Comparison of ENCODE assay signal across 22 cellular contexts in genomic region chr12:6782119-6782518, GRCh38. TPM values are rescaled to one million over a fixed set of nuclear protein-coding genes. Genes with fewer than 3 reads are reported as not detected.
A peak's percentile ranks its signal among the peaks of the same experiment; 100 is the strongest.
DNase-seq lines count a peak whose midpoint lies in the region; ATAC-seq, FAIRE-seq and TF ChIP-seq lines count a peak whose summit lies in the region.
"Had no signal": no experiment of that assay in that cellular context is flagged by ENCODE, and none has a peak within 500 bp of the region (broad histone marks: within the 10 kb centered on the region; RNA-seq: fewer than 3 reads in every experiment).

No MANE protein-coding gene starts in this region.

- no peak overlapping the region for H3K9ac ChIP-seq in OCI-LY3 (ENCODE audit: low read length)
- H3K9ac ChIP-seq in K562 (ENCODE audit: insufficient read depth in 1 of 2, low read depth in 2 of 2, low read length in 2 of 2): peak overlapping the region in 1 of 2 experiments; percentile 33; a peak in 2 of 4 replicates

- H3K4me1 Mint-ChIP-seq in natural killer cell treated with Interleukin-12 subunit alpha and Interleukin-12 subunit beta and Interleukin-15 and Interleukin-18, amount 100 ng/mL, for 72 hours (ENCODE audit: low read depth in 2 of 2): peaks cover 12 to 24% of the 10 kb centered on the region in 2 donors
- peaks cover 12 to 13% of the 10 kb centered on the region in 2 donors for H3K4me1 Mint-ChIP-seq in natural killer cell

- H3K36me3 Mint-ChIP-seq in natural killer cell treated with Interleukin-12 subunit alpha and Interleukin-12 subunit beta and Interleukin-15 and Interleukin-18, amount 100 ng/mL, for 72 hours: no peaks in the 10 kb centered on the region
- no peaks in the 10 kb centered on the region for H3K36me3 Mint-ChIP-seq in natural killer cell
- H3K36me3 Mint-ChIP-seq: memory B cell had no signal

- no peaks in the 10 kb centered on the region for H3K36me3 ChIP-seq in OCI-LY3 (replicated peaks; ENCODE audit: low read depth, low read length)
- no peaks in the 10 kb centered on the region for H3K36me3 ChIP-seq in K562 (ENCODE audit: control insufficient read depth, insufficient read depth, low read length)
- no peaks in the 10 kb centered on the region for H3K36me3 ChIP-seq in sigmoid colon
- H3K36me3 ChIP-seq in transverse colon: no peaks in the 10 kb centered on the region
- H3K36me3 ChIP-seq: tibial nerve had no signal

- H3K79me2 ChIP-seq in OCI-LY3 (ENCODE audit: low read length): no peaks in the 10 kb centered on the region
- H3K79me2 ChIP-seq in K562 (ENCODE audit: control insufficient read depth, insufficient read depth, low read length): no peaks in the 10 kb centered on the region

- 23% methylated on average over 6 of the region's 6 CpGs for WGBS in K562 (ENCODE audit: insufficient coverage, low coverage, missing lambda C conversion rate)
- 78 to 84% methylated on average over 6 of the region's 6 CpGs for WGBS in sigmoid colon, 2 donors
- 77 to 100% methylated on average over 1 to 6 of the region's 6 CpGs for WGBS in transverse colon (ENCODE audit: low coverage in 1 of 2), 2 donors

- no peak for TF ChIP-seq RAD21 in K562 (CRISPR knock-in tag; conservative IDR thresholded peaks at IDR 0.05 in 1 of 2, IDR thresholded peaks at IDR 0.05 in 1 of 2)

- TF ChIP-seq EP300 in K562 (IDR thresholded peaks at IDR 0.05; ENCODE audit: low read length): no peak
- no peak for TF ChIP-seq EP300 in sigmoid colon (IDR thresholded peaks at IDR 0.05)
- TF ChIP-seq EP300 in transverse colon (IDR thresholded peaks at IDR 0.05; ENCODE audit: low read depth): no peak

- intact Hi-C loops in natural killer cell (cut with micrococcal nuclease): no loop called here
- intact Hi-C loops in K562 (cut with micrococcal nuclease): no loop called here
- intact Hi-C loops in sigmoid colon (cut with DNase I): no loop called here
- intact Hi-C loops in transverse colon (cut with DNase I; ENCODE audit: low total_unique reads): loop anchor here (5.0 kb wide), 1 partner anchor 35 kb away; no protein-coding TSS in a partner anchor

- H3K4me1 ChIP-seq in OCI-LY3 (ENCODE audit: low read length): peaks cover 21% of the 10 kb centered on the region
- peaks cover 9 to 18% of the 10 kb centered on the region in 2 experiments; a peak in 4 of 5 replicates for H3K4me1 ChIP-seq in K562 (replicated peaks in 1 of 2; ENCODE audit: control insufficient read depth in 2 of 2, insufficient read depth in 2 of 2, low read length in 2 of 2)
- H3K4me1 ChIP-seq in sigmoid colon: peaks cover 0 to 22% (median 19%) of the 10 kb centered on the region in 4 donors
- H3K4me1 ChIP-seq in transverse colon: peaks cover 4 to 25% (median 8%) of the 10 kb centered on the region in 4 donors

- 0 out of 2 replicates have a peak overlapping the region, but pooled peaks have one; percentile 19 for H2AFZ ChIP-seq in OCI-LY3 (ENCODE audit: low read depth, low read length)
- peak overlapping the region; percentile 68 for H2AFZ ChIP-seq in K562 (ENCODE audit: low read depth, low read length)

- POLR2A ChIA-PET in K562 (lab: Yijun Ruan, JAX): interaction anchor here (0.6 to 1.7 kb wide), 4 partner anchors 10 to 102 kb away, joined by 3 to 5 read pairs (median 3); partner anchors contain the start of gene LAG3

- no peaks in the 10 kb centered on the region for H3K9me3 ChIP-seq in OCI-LY3 (ENCODE audit: insufficient read depth, low read length)
- H3K9me3 ChIP-seq in K562 (replicated peaks; ENCODE audit: control insufficient read depth, insufficient read depth, low read depth, low read length): no peaks in the 10 kb centered on the region
- H3K9me3 ChIP-seq in sigmoid colon: no peaks in the 10 kb centered on the region
- no peaks in the 10 kb centered on the region for H3K9me3 ChIP-seq in transverse colon
- H3K9me3 ChIP-seq: tibial nerve had no signal

- H3K27ac Mint-ChIP-seq in natural killer cell treated with Interleukin-12 subunit alpha and Interleukin-12 subunit beta and Interleukin-15 and Interleukin-18, amount 100 ng/mL, for 72 hours: no peak overlapping the region
- H3K27ac Mint-ChIP-seq in natural killer cell: no peak overlapping the region
- H3K27ac Mint-ChIP-seq: memory B cell; T-helper 2 cell treated with Interferon-gamma antibody and Interleukin-4, amounts not matched to agents 5 μg/mL and 100 μg/mL, for 36 hours had no signal

- CTCF ChIA-PET in K562 (lab: Yijun Ruan, JAX; ENCODE audit: low intra/inter-chr PET ratio): no interaction called here

- H3K4me3 ChIP-seq in OCI-LY3 (ENCODE audit: low read length): no peak overlapping the region
- no peak overlapping the region for H3K4me3 ChIP-seq in K562
- no peak overlapping the region for H3K4me3 ChIP-seq in sigmoid colon
- H3K4me3 ChIP-seq in transverse colon: no peak overlapping the region
- H3K4me3 ChIP-seq: SK-N-MC, tibial nerve had no signal

- BruUV-seq in K562 (replicated peaks; lab: Mats Ljungman, UMichigan): no TSS peak

- H3K27me3 ChIP-seq in OCI-LY3 (ENCODE audit: low read depth, low read length) (peaks cover 11% of the 10 kb centered on the region), K562 (ENCODE audit: control insufficient read depth in 2 of 2, insufficient read depth in 2 of 2, low read length in 2 of 2) (no peaks in the 10 kb centered on the region), sigmoid colon (no peaks in the 10 kb centered on the region), transverse colon (no peaks in the 10 kb centered on the region)
- H3K27me3 ChIP-seq: tibial nerve had no signal

- H3K27me3 Mint-ChIP-seq in natural killer cell treated with Interleukin-12 subunit alpha and Interleukin-12 subunit beta and Interleukin-15 and Interleukin-18, amount 100 ng/mL, for 72 hours: peaks cover 9 to 18% of the 10 kb centered on the region in 2 donors
- peaks cover 19 to 20% of the 10 kb centered on the region in 2 donors for H3K27me3 Mint-ChIP-seq in natural killer cell (ENCODE audit: low read depth in 2 of 2)

- in situ Hi-C loops in K562 (cut with MboI): no loop called here
- in situ Hi-C loops in transverse colon (cut with MboI; ENCODE audit: low pct_ligation_motif_present in 1 of 4, low pct_unique_long_range_greater_than_20kb in 1 of 4, low sequenced_read_pairs in 3 of 4): no loop called here

- H3K27ac ChIP-seq in OCI-LY3 (ENCODE audit: low read length): no peak overlapping the region
- H3K27ac ChIP-seq in K562 (ENCODE audit: extremely low read depth, low read depth, low read length): no peak overlapping the region
- no peak overlapping the region for H3K27ac ChIP-seq in sigmoid colon
- H3K27ac ChIP-seq in transverse colon: no peak overlapping the region
- H3K27ac ChIP-seq: C4-2B, SK-N-MC, tibial nerve, VCaP had no signal

- no peak overlapping the region for H3K4me2 ChIP-seq in OCI-LY3 (ENCODE audit: low read length)
- no peak overlapping the region for H3K4me2 ChIP-seq in K562 (ENCODE audit: insufficient read depth, low read length)

- no peak for FAIRE-seq in K562 (lab: Jason Lieb, UNC)
- FAIRE-seq: D721Med had no signal

- TF ChIP-seq POLR2A in K562 (conservative IDR thresholded peaks at IDR 0.05) (no peak), sigmoid colon (IDR thresholded peaks at IDR 0.05) (no peak), transverse colon (IDR thresholded peaks at IDR 0.05) (no peak)

- H4K20me1 ChIP-seq in OCI-LY3 (ENCODE audit: insufficient read depth, low read length) (no peaks in the 10 kb centered on the region), K562 (replicated peaks; ENCODE audit: control insufficient read depth, insufficient read depth, low read length) (no peaks in the 10 kb centered on the region)

- no peak overlapping the region for H3K4me3 Mint-ChIP-seq in natural killer cell treated with Interleukin-12 subunit alpha and Interleukin-12 subunit beta and Interleukin-15 and Interleukin-18, amount 100 ng/mL, for 72 hours
- H3K4me3 Mint-ChIP-seq in natural killer cell: no peak overlapping the region
- H3K4me3 Mint-ChIP-seq: memory B cell; T-helper 2 cell treated with Interferon-gamma antibody and Interleukin-4, amounts not matched to agents 5 μg/mL and 100 μg/mL, for 36 hours had no signal

- H3K9me3 Mint-ChIP-seq in natural killer cell treated with Interleukin-12 subunit alpha and Interleukin-12 subunit beta and Interleukin-15 and Interleukin-18, amount 100 ng/mL, for 72 hours: no peaks in the 10 kb centered on the region
- H3K9me3 Mint-ChIP-seq in natural killer cell: no peaks in the 10 kb centered on the region
- H3K9me3 Mint-ChIP-seq: memory B cell; T-helper 2 cell treated with Interferon-gamma antibody and Interleukin-4, amounts not matched to agents 5 μg/mL and 100 μg/mL, for 36 hours had no signal

- no peaks in the 10 kb centered on the region for H3K9me1 ChIP-seq in K562 (ENCODE audit: control insufficient read depth, insufficient read depth, low read length)

- no peak for ATAC-seq in natural killer cell treated with Interleukin-12 subunit alpha and Interleukin-12 subunit beta and Interleukin-15 and Interleukin-18, amount 100 ng/mL, for 72 hours
- ATAC-seq in natural killer cell (no peak), K562 (no peak), GM18909 (IDR thresholded peaks at IDR 0.05; ENCODE audit: poor library complexity, unreplicated experiment) (no peak)

- TF ChIP-seq CTCF in natural killer cell (IDR thresholded peaks at IDR 0.05) (no peak), OCI-LY3 (IDR thresholded peaks at IDR 0.05; ENCODE audit: low read depth, low read length) (no peak), K562 (IDR thresholded peaks at IDR 0.05 in 2 of 3, conservative IDR thresholded peaks at IDR 0.05 in 1 of 3; ENCODE audit: insufficient read depth in 2 of 3, low read depth in 1 of 3, low read length in 3 of 3) (no peak), sigmoid colon (IDR thresholded peaks at IDR 0.05) (no peak), transverse colon (IDR thresholded peaks at IDR 0.05) (no peak)

- DNase-seq in natural killer cell treated with Interleukin-12 subunit alpha and Interleukin-12 subunit beta and Interleukin-15 and Interleukin-18, amount 100 ng/mL, for 72 hours (ENCODE audit: low spot score): peak; percentile 40
- DNase-seq in natural killer cell: no peak
- DNase-seq in K562 (ENCODE audit: extremely low read depth in 1 of 4, low spot score in 3 of 4): no peak
- DNase-seq in sigmoid colon: no peak
- DNase-seq in transverse colon: no peak
- DNase-seq: activated gamma-delta T cell treated with Interleukin-2 at 50 U/mL for 16 hours, amniotic stem cell, NCI-H1048, NCI-H1694 treated with DMSO at 0.1 percent for 48 hours had no signal

RNA-seq across cellular contexts. Expression of gene CD4, which starts 7.2 kb away (rescaled TPM):
- total RNA-seq in natural killer cell treated with Interleukin-12 subunit alpha and Interleukin-12 subunit beta and Interleukin-15 and Interleukin-18, amount 100 ng/mL, for 72 hours: 1 to 10 TPM in 1 of 2 donors, under 1 TPM in 1; 0.43 to 5.4 TPM
- total RNA-seq in natural killer cell: 10 to 100 TPM in 1 of 3 donors, 1 to 10 TPM in 2; 8.5 to 10.1 (median 9.8) TPM
- not detected in 2 replicates for total RNA-seq in K562 (2011; cell fraction: chromatin; rRNA removed; ENCODE audit: low replicate concordance)
- total RNA-seq in K562 (2011; cell fraction: nucleolus; rRNA removed): not detected in 2 replicates
- total RNA-seq in K562 (2011; cell fraction: nucleoplasm; rRNA removed): not detected in 2 replicates
- not detected in 2 replicates for total RNA-seq in K562 (2014; rRNA removed)
- total RNA-seq in K562 (2014; rRNA removed; fragmentation: Illumina TruSeq; extraction: Trizol): not detected in 2 replicates
- total RNA-seq in K562 (2015; rRNA removed; fragmentation: Illumina TruSeq; extraction: Trizol): 0.07 and 0.08 TPM in 2 replicates
- total RNA-seq in K562 (2021): 0.27 and 0.31 TPM in 2 replicates
- 0.04 TPM in 1 of 2 replicates, not detected in the other for polyA plus RNA-seq in K562 (2011; rRNA removed)
- 0.01 TPM in 1 of 2 replicates, not detected in the other for polyA plus RNA-seq in K562 (2011; cell fraction: cytosol; rRNA removed)
- 0.06 TPM in 1 of 2 replicates, not detected in the other for polyA plus RNA-seq in K562 (2011; cell fraction: nucleus; rRNA removed)
- polyA plus RNA-seq in K562 (2012): 0.22 and 0.29 TPM in 2 replicates
- polyA plus RNA-seq in K562 (2014; fragmentation: Illumina TruSeq; extraction: Trizol): 0.06 and 0.10 TPM in 2 replicates
- polyA plus RNA-seq in K562 (2014; fragmentation: Nextera tagmentation; extraction: Ambion mirVana): under 1 TPM in 1 of 2 experiments, not detected in 1; 0.06 TPM
- 0.11 TPM in 1 of 2 replicates, not detected in the other for polyA plus RNA-seq in K562 (2014; rRNA removed)
- not detected in 2 replicates for polyA minus RNA-seq in K562 (2011; rRNA and poly(A)+ RNA removed)
- polyA minus RNA-seq in K562 (2011; cell fraction: cytosol; rRNA and poly(A)+ RNA removed): not detected in 2 replicates
- polyA minus RNA-seq in K562 (2011; cell fraction: nucleus; rRNA and poly(A)+ RNA removed): not detected in 2 replicates
- 10 to 100 TPM in 3 of 4 donors, 1 to 10 TPM in 1; 2.5 to 12.8 (median 11.5) TPM for total RNA-seq in sigmoid colon
- 10 to 100 TPM in 2 of 3 donors, 1 to 10 TPM in 1; 4.8 to 29.7 (median 26.6) TPM for polyA plus RNA-seq in sigmoid colon
- 1 to 10 TPM in 3 of 4 donors, under 1 TPM in 1; 1.00 to 7.9 (median 2.8) TPM for total RNA-seq in transverse colon
- total RNA-seq: Daoy, myocyte, NCI-H460 had no signal

RNA-seq across cellular contexts. Expression of gene LAG3, which starts 9.8 kb away (rescaled TPM):
- total RNA-seq in natural killer cell treated with Interleukin-12 subunit alpha and Interleukin-12 subunit beta and Interleukin-15 and Interleukin-18, amount 100 ng/mL, for 72 hours: 100 to 1,000 TPM in 1 of 2 donors, 10 to 100 TPM in 1; 78.2 to 365 TPM
- total RNA-seq in natural killer cell (1 to 10 TPM in 1 of 3 donors, under 1 TPM in 2; 0.36 to 7.6 (median 0.78) TPM), K562 (2014; rRNA removed) (0.09 TPM in 1 of 2 replicates, not detected in the other), K562 (2014; rRNA removed; fragmentation: Illumina TruSeq; extraction: Trizol) (0.22 TPM in 1 of 2 replicates, not detected in the other), K562 (2015; rRNA removed; fragmentation: Illumina TruSeq; extraction: Trizol) (0.08 and 0.18 TPM in 2 replicates), K562 (2021) (0.60 and 0.66 TPM in 2 replicates), sigmoid colon (1 to 10 TPM; 1.4 to 6.9 (median 3.0) TPM), transverse colon (1 to 10 TPM in 1 of 4 donors, under 1 TPM in 1, not detected in 2; 0.68 to 1.4 TPM)
- 0.97 and 5.8 TPM in 2 replicates for total RNA-seq in K562 (2011; cell fraction: chromatin; rRNA removed; ENCODE audit: low replicate concordance)
- total RNA-seq in K562 (2011; cell fraction: nucleolus; rRNA removed): 2.1 and 2.2 TPM in 2 replicates
- 2.3 and 2.7 TPM in 2 replicates for total RNA-seq in K562 (2011; cell fraction: nucleoplasm; rRNA removed)
- polyA plus RNA-seq in K562 (2011; rRNA removed) (0.10 and 0.19 TPM in 2 replicates), K562 (2014; fragmentation: Illumina TruSeq; extraction: Trizol) (0.09 and 0.22 TPM in 2 replicates), K562 (2014; fragmentation: Nextera tagmentation; extraction: Ambion mirVana) (under 1 TPM in 1 of 2 experiments, not detected in 1; 0.07 TPM), K562 (2014; rRNA removed) (0.07 and 0.74 TPM in 2 replicates), sigmoid colon (1 to 10 TPM in 2 of 3 donors, under 1 TPM in 1; 0.60 to 4.2 (median 1.4) TPM)
- 0.06 and 0.07 TPM in 2 replicates for polyA plus RNA-seq in K562 (2011; cell fraction: cytosol; rRNA removed)
- 1.2 and 2.7 TPM in 2 replicates for polyA plus RNA-seq in K562 (2011; cell fraction: nucleus; rRNA removed)
- 0.27 and 0.53 TPM in 2 replicates for polyA plus RNA-seq in K562 (2012)
- not detected in 2 replicates for polyA minus RNA-seq in K562 (2011; rRNA and poly(A)+ RNA removed)
- polyA minus RNA-seq in K562 (2011; cell fraction: cytosol; rRNA and poly(A)+ RNA removed): not detected in 2 replicates
- 0.27 and 0.44 TPM in 2 replicates for polyA minus RNA-seq in K562 (2011; cell fraction: nucleus; rRNA and poly(A)+ RNA removed)
- total RNA-seq: Daoy, myocyte, skeletal muscle tissue had no signal

RNA-seq across cellular contexts. Expression of gene PTMS, which starts 16.0 kb away (rescaled TPM):
- 10 to 100 TPM; 50.4 to 93.8 TPM for total RNA-seq in natural killer cell treated with Interleukin-12 subunit alpha and Interleukin-12 subunit beta and Interleukin-15 and Interleukin-18, amount 100 ng/mL, for 72 hours
- total RNA-seq in natural killer cell (10 to 100 TPM in 1 of 3 donors, 1 to 10 TPM in 2; 2.3 to 33.2 (median 2.8) TPM), K562 (2014; rRNA removed) (78.5 and 91.4 TPM in 2 replicates), K562 (2014; rRNA removed; fragmentation: Illumina TruSeq; extraction: Trizol) (73.6 and 84.1 TPM in 2 replicates), K562 (2015; rRNA removed; fragmentation: Illumina TruSeq; extraction: Trizol) (97.7 and 108 TPM in 2 replicates), K562 (2021) (277 and 287 TPM in 2 replicates), sigmoid colon (100 to 1,000 TPM; 196 to 392 (median 255) TPM), transverse colon (100 to 1,000 TPM in 1 of 4 donors, 10 to 100 TPM in 3; 64.0 to 124 (median 83.9) TPM)
- 29.6 and 36.7 TPM in 2 replicates for total RNA-seq in K562 (2011; cell fraction: chromatin; rRNA removed; ENCODE audit: low replicate concordance)
- total RNA-seq in K562 (2011; cell fraction: nucleolus; rRNA removed): 32.1 and 32.4 TPM in 2 replicates
- 48.1 and 64.1 TPM in 2 replicates for total RNA-seq in K562 (2011; cell fraction: nucleoplasm; rRNA removed)
- polyA plus RNA-seq in K562 (2011; rRNA removed) (64.1 and 92.5 TPM in 2 replicates), K562 (2014; fragmentation: Illumina TruSeq; extraction: Trizol) (282 and 386 TPM in 2 replicates), K562 (2014; fragmentation: Nextera tagmentation; extraction: Ambion mirVana) (1 to 10 TPM; 5.1 to 5.2 TPM), K562 (2014; rRNA removed) (187 and 235 TPM in 2 replicates), sigmoid colon (100 to 1,000 TPM in 2 of 3 donors, 10 to 100 TPM in 1; 93.2 to 198 (median 174) TPM)
- polyA plus RNA-seq in K562 (2011; cell fraction: cytosol; rRNA removed): 255 TPM in 2 replicates
- polyA plus RNA-seq in K562 (2011; cell fraction: nucleus; rRNA removed): 81.6 and 109 TPM in 2 replicates
- 220 and 306 TPM in 2 replicates for polyA plus RNA-seq in K562 (2012)
- 29.8 TPM in 2 replicates for polyA minus RNA-seq in K562 (2011; rRNA and poly(A)+ RNA removed)
- polyA minus RNA-seq in K562 (2011; cell fraction: cytosol; rRNA and poly(A)+ RNA removed): 52.4 and 55.3 TPM in 2 replicates
- 11.6 and 12.6 TPM in 2 replicates for polyA minus RNA-seq in K562 (2011; cell fraction: nucleus; rRNA and poly(A)+ RNA removed)

RNA-seq across cellular contexts. Expression of gene MLF2, which starts 29.2 kb away (rescaled TPM):
- 100 to 1,000 TPM in 1 of 2 donors, 10 to 100 TPM in 1; 98.3 to 124 TPM for total RNA-seq in natural killer cell treated with Interleukin-12 subunit alpha and Interleukin-12 subunit beta and Interleukin-15 and Interleukin-18, amount 100 ng/mL, for 72 hours
- total RNA-seq in natural killer cell (100 to 1,000 TPM; 114 to 117 (median 116) TPM), K562 (2014; rRNA removed) (146 and 161 TPM in 2 replicates), K562 (2014; rRNA removed; fragmentation: Illumina TruSeq; extraction: Trizol) (58.3 and 60.3 TPM in 2 replicates), K562 (2015; rRNA removed; fragmentation: Illumina TruSeq; extraction: Trizol) (94.6 and 99.2 TPM in 2 replicates), K562 (2021) (149 and 167 TPM in 2 replicates), sigmoid colon (100 to 1,000 TPM; 148 to 163 (median 159) TPM), transverse colon (100 to 1,000 TPM; 100 to 360 (median 164) TPM)
- 108 and 217 TPM in 2 replicates for total RNA-seq in K562 (2011; cell fraction: chromatin; rRNA removed; ENCODE audit: low replicate concordance)
- 142 and 144 TPM in 2 replicates for total RNA-seq in K562 (2011; cell fraction: nucleolus; rRNA removed)
- 131 and 132 TPM in 2 replicates for total RNA-seq in K562 (2011; cell fraction: nucleoplasm; rRNA removed)
- polyA plus RNA-seq in K562 (2011; rRNA removed) (190 and 209 TPM in 2 replicates), K562 (2014; fragmentation: Illumina TruSeq; extraction: Trizol) (138 and 139 TPM in 2 replicates), K562 (2014; fragmentation: Nextera tagmentation; extraction: Ambion mirVana) (10 to 100 TPM; 11.4 to 15.6 TPM), K562 (2014; rRNA removed) (186 and 187 TPM in 2 replicates), sigmoid colon (100 to 1,000 TPM; 157 to 220 (median 178) TPM)
- 349 and 372 TPM in 2 replicates for polyA plus RNA-seq in K562 (2011; cell fraction: cytosol; rRNA removed)
- polyA plus RNA-seq in K562 (2011; cell fraction: nucleus; rRNA removed): 190 and 315 TPM in 2 replicates
- 145 and 148 TPM in 2 replicates for polyA plus RNA-seq in K562 (2012)
- polyA minus RNA-seq in K562 (2011; rRNA and poly(A)+ RNA removed): 133 and 137 TPM in 2 replicates
- polyA minus RNA-seq in K562 (2011; cell fraction: cytosol; rRNA and poly(A)+ RNA removed): 56.6 and 66.3 TPM in 2 replicates
- 49.0 and 76.3 TPM in 2 replicates for polyA minus RNA-seq in K562 (2011; cell fraction: nucleus; rRNA and poly(A)+ RNA removed)

RNA-seq across cellular contexts. Expression of gene GPR162, which starts 39.5 kb away (rescaled TPM):
- not detected for total RNA-seq in natural killer cell treated with Interleukin-12 subunit alpha and Interleukin-12 subunit beta and Interleukin-15 and Interleukin-18, amount 100 ng/mL, for 72 hours
- total RNA-seq in natural killer cell (1 to 10 TPM in 1 of 3 donors, under 1 TPM in 2; 0.39 to 2.1 (median 0.68) TPM), K562 (2014; rRNA removed) (1.1 and 1.7 TPM in 2 replicates), K562 (2014; rRNA removed; fragmentation: Illumina TruSeq; extraction: Trizol) (0.35 and 0.65 TPM in 2 replicates), K562 (2015; rRNA removed; fragmentation: Illumina TruSeq; extraction: Trizol) (0.65 and 1.1 TPM in 2 replicates), K562 (2021) (1.4 and 1.7 TPM in 2 replicates), sigmoid colon (10 to 100 TPM in 2 of 4 donors, 1 to 10 TPM in 2; 6.4 to 16.1 (median 10.2) TPM), transverse colon (1 to 10 TPM in 3 of 4 donors, not detected in 1; 3.0 to 6.4 (median 3.1) TPM)
- total RNA-seq in K562 (2011; cell fraction: chromatin; rRNA removed; ENCODE audit: low replicate concordance): 1.5 and 4.5 TPM in 2 replicates
- 2.9 and 5.0 TPM in 2 replicates for total RNA-seq in K562 (2011; cell fraction: nucleolus; rRNA removed)
- 1.9 and 2.9 TPM in 2 replicates for total RNA-seq in K562 (2011; cell fraction: nucleoplasm; rRNA removed)
- polyA plus RNA-seq in K562 (2011; rRNA removed) (1.0 and 2.7 TPM in 2 replicates), K562 (2014; fragmentation: Illumina TruSeq; extraction: Trizol) (1.1 and 1.7 TPM in 2 replicates), K562 (2014; fragmentation: Nextera tagmentation; extraction: Ambion mirVana) (not detected), K562 (2014; rRNA removed) (1.8 and 2.8 TPM in 2 replicates), sigmoid colon (1 to 10 TPM; 1.2 to 7.6 (median 1.8) TPM)
- polyA plus RNA-seq in K562 (2011; cell fraction: cytosol; rRNA removed): 1.8 and 2.4 TPM in 2 replicates
- 10.2 and 20.1 TPM in 2 replicates for polyA plus RNA-seq in K562 (2011; cell fraction: nucleus; rRNA removed)
- 1.6 and 2.0 TPM in 2 replicates for polyA plus RNA-seq in K562 (2012)
- polyA minus RNA-seq in K562 (2011; rRNA and poly(A)+ RNA removed): 0.42 and 0.87 TPM in 2 replicates
- 1.9 and 2.2 TPM in 2 replicates for polyA minus RNA-seq in K562 (2011; cell fraction: cytosol; rRNA and poly(A)+ RNA removed)
- 0.67 and 2.7 TPM in 2 replicates for polyA minus RNA-seq in K562 (2011; cell fraction: nucleus; rRNA and poly(A)+ RNA removed)

Comparison
In these comparisons a context has a peak if more than half of its experiments do, and no peak if none do; other contexts are left out.
1. RNA of gene LAG3, which starts 9.8 kb away (total RNA-seq): 78.2 to 365 TPM in natural killer cell treated with Interleukin-12 subunit alpha and Interleukin-12 subunit beta and Interleukin-15 and Interleukin-18, amount 100 ng/mL, for 72 hours; 1.4 to 6.9 TPM in sigmoid colon, 0.36 to 7.6 TPM in natural killer cell, 0.68 to 1.4 TPM in transverse colon and 0.08 to 5.8 TPM in K562; every median in the first group is over 4 times any median in the second.